21 cellular contexts compared by ENCODE assay signal in genomic region chr7:136640977-136641376, GRCh38.
"Had no signal": no experiment of that assay in that cellular context is flagged by ENCODE, and none has a peak within 500 bp of the region (broad histone marks: within the 10 kb centered on the region; RNA-seq: fewer than 3 reads in every experiment).

No MANE protein-coding gene starts in this region.

- DNase-seq: activated CD4-positive, alpha-beta memory T cell treated with anti-CD3 and anti-CD28 coated beads for 36 hours; activated CD8-positive, alpha-beta memory T cell treated with anti-CD3 and anti-CD28 coated beads, Interleukin-2, amount 10 ng/mL, durations not matched to agents 7 days and 5 days; amniotic stem cell; effector CD8-positive, alpha-beta T cell; heart right ventricle; immature natural killer cell; mesenchymal stem cell; natural killer cell; pancreas; right lobe of liver; small intestine; stimulated activated CD4-positive, alpha-beta T cell treated with anti-CD3 and anti-CD28 coated beads, Interleukin-15, amount 100 ng/mL, for 24 hours; stimulated activated CD4-positive, alpha-beta T cell treated with anti-CD3 and anti-CD28 coated beads, Interleukin-2, amount 100 ng/mL, for 48 hours; T-helper 2 cell; upper lobe of left lung had no signal

- H3K4me3 ChIP-seq: esophagus muscularis mucosa, gastroesophageal sphincter, heart right ventricle, pancreas, right lobe of liver, thoracic aorta, upper lobe of left lung had no signal

- H3K36me3 ChIP-seq: esophagus muscularis mucosa, gastroesophageal sphincter, heart right ventricle, neutrophil, pancreas, right lobe of liver, thoracic aorta, upper lobe of left lung had no signal

- ATAC-seq: activated CD8-positive, alpha-beta memory T cell treated with anti-CD3 and anti-CD28 coated beads, Interleukin-2, amount 10 ng/mL, durations not matched to agents 7 days and 5 days; gastroesophageal sphincter; heart right ventricle; natural killer cell; pancreas; stimulated activated effector memory CD8-positive, alpha-beta T cell treated with anti-CD3 and anti-CD28 coated beads, Interleukin-12 subunit alpha, Interleukin-12 subunit beta, amount 100 ng/mL, for 72 hours had no signal

- H3K9me3 ChIP-seq: esophagus muscularis mucosa, gastroesophageal sphincter, neutrophil, pancreas, right lobe of liver, thoracic aorta, upper lobe of left lung had no signal

- H3K27me3 ChIP-seq: esophagus muscularis mucosa, gastroesophageal sphincter, heart right ventricle, neutrophil, pancreas, right lobe of liver, upper lobe of left lung had no signal

- H3K27ac ChIP-seq: esophagus muscularis mucosa, gastroesophageal sphincter, heart right ventricle, neutrophil, pancreas, right lobe of liver, thoracic aorta, upper lobe of left lung, VCaP had no signal
